In genomic region chr7:70645876-70646336, GRCh38 we compare ENCODE assay signal across 17 cellular contexts.
A peak's percentile ranks its signal among the peaks of the same experiment; 100 is the strongest.
DNase-seq lines count a peak whose midpoint lies in the region; ATAC-seq and TF ChIP-seq lines count a peak whose summit lies in the region.
"Had no signal": no experiment of that assay in that cellular context is flagged by ENCODE, and none has a peak within 500 bp of the region (broad histone marks: within the 10 kb centered on the region; RNA-seq: fewer than 3 reads in every experiment).

No MANE protein-coding gene starts in this region.

- H4K5ac ChIP-seq in mesendoderm (ENCODE audit: low read length), result no peak overlapping the region

- H3K36me3 Mint-ChIP-seq in activated B cell treated with CpG ODN at 0.5 μM for 24 hours (ENCODE audit: low read depth), result peaks cover 12% of the 10 kb centered on the region
- H3K36me3 Mint-ChIP-seq in Caco-2 (ENCODE audit: insufficient read depth, unreplicated experiment), result no peaks in the 10 kb centered on the region
- H3K36me3 Mint-ChIP-seq: CD4-positive, alpha-beta memory T cell had no signal

- H3K4ac ChIP-seq in mesendoderm (ENCODE audit: low read depth, low read length), result no peak overlapping the region

- H3K79me2 ChIP-seq in mesendoderm (ENCODE audit: control insufficient read depth, insufficient read depth, low read length), result no peaks in the 10 kb centered on the region

- no peak overlapping the region for H3K27ac Mint-ChIP-seq in activated B cell treated with CpG ODN at 0.5 μM for 24 hours
- H3K27ac Mint-ChIP-seq in Caco-2 (ENCODE audit: unreplicated experiment), result no peak overlapping the region

- H3K79me1 ChIP-seq in mesendoderm (ENCODE audit: low read length), result no peaks in the 10 kb centered on the region

- DNase-seq in BE2C (peak; percentile 33), activated B cell treated with CpG ODN at 0.5 μM for 24 hours (no peak), mesendoderm (peak; percentile 88), T-helper 2 cell (no peak), NCI-H1092 (lab: John Stamatoyannopoulos, UW) (no peak), Caco-2 (no peak)
- DNase-seq: CD4-positive, alpha-beta memory T cell; GOT3; Kasumi-1; NCI-H1417 treated with DMSO at 0.1 percent for 48 hours; NCI-H2081 treated with DMSO at 0.1 percent for 48 hours; NCI-H526; T-helper 1 cell had no signal

- H3K9me3 Mint-ChIP-seq in activated B cell treated with CpG ODN at 0.5 μM for 24 hours (peaks cover 7% of the 10 kb centered on the region), Caco-2 (ENCODE audit: unreplicated experiment) (no peaks in the 10 kb centered on the region)

- no peak overlapping the region for H2BK120ac ChIP-seq in mesendoderm (ENCODE audit: low read depth, low read length)

- no peak overlapping the region for H2BK15ac ChIP-seq in mesendoderm (replicated peaks; ENCODE audit: low read depth)

- no peak overlapping the region for H3K18ac ChIP-seq in mesendoderm (ENCODE audit: low read length)

- H3K4me3 Mint-ChIP-seq in activated B cell treated with CpG ODN at 0.5 μM for 24 hours (no peak overlapping the region), Caco-2 (ENCODE audit: unreplicated experiment) (no peak overlapping the region)
- H3K4me3 Mint-ChIP-seq: CD4-positive, alpha-beta memory T cell had no signal

- intact Hi-C loops in activated B cell treated with CpG ODN at 0.5 μM for 24 hours (cut with micrococcal nuclease), result no loop called here
- intact Hi-C loops in Caco-2 (cut with micrococcal nuclease; ENCODE audit: unreplicated experiment), result no loop called here

- TF ChIP-seq CTCF in BE2C (IDR thresholded peaks at IDR 0.05; ENCODE audit: low read depth, low read length), result no peak
- TF ChIP-seq CTCF in activated B cell treated with CpG ODN at 0.5 μM for 24 hours (IDR thresholded peaks at IDR 0.05), result no peak
- TF ChIP-seq CTCF in Caco-2 (IDR thresholded peaks at IDR 0.05; ENCODE audit: insufficient read depth in 1 of 2, low read depth in 1 of 2, low read length in 1 of 2, severe bottlenecking in 1 of 2, unreplicated experiment in 1 of 2), result no peak

- H3K4me3 ChIP-seq in BE2C (ENCODE audit: low read depth, low read length) (no peak overlapping the region), mesendoderm (ENCODE audit: low read length) (no peak overlapping the region), Caco-2 (ENCODE audit: low read depth, low read length) (no peak overlapping the region)
- H3K4me3 ChIP-seq: A549, SJSA1 had no signal

- H2BK5ac ChIP-seq in mesendoderm (ENCODE audit: low read length), result no peak overlapping the region

- peak; percentile 40 for ATAC-seq in GM18520 (IDR thresholded peaks at IDR 0.05; ENCODE audit: unreplicated experiment)
- ATAC-seq in activated B cell treated with CpG ODN at 0.5 μM for 24 hours (ENCODE audit: low read depth), result peak; percentile 31
- ATAC-seq: A549 had no signal

- no peak overlapping the region for H4K8ac ChIP-seq in mesendoderm (ENCODE audit: low read depth, low read length)

- no peak overlapping the region for H3K56ac ChIP-seq in mesendoderm (ENCODE audit: low read length)

- POLR2A ChIA-PET in activated B cell treated with CpG ODN at 0.5 μM for 24 hours (lab: Charles Lee) (no interaction called here), Caco-2 (lab: Charles Lee) (no interaction called here)

- H3K4me2 ChIP-seq in mesendoderm (ENCODE audit: low read length), result no peak overlapping the region
- H3K4me2 ChIP-seq: A549 had no signal

- no peak overlapping the region for H3K9ac ChIP-seq in mesendoderm (ENCODE audit: low read length)

- H3K9me3 ChIP-seq in BE2C (no peaks in the 10 kb centered on the region), Caco-2 (no peaks in the 10 kb centered on the region)
- H3K9me3 ChIP-seq: A549 had no signal

- H3K4me1 ChIP-seq in BE2C, result peaks cover 6% of the 10 kb centered on the region; the same call in 1 of the 2 replicates
- H3K4me1 ChIP-seq in mesendoderm (ENCODE audit: control insufficient read depth, low read depth, low read length), result peaks cover 2% of the 10 kb centered on the region
- H3K4me1 ChIP-seq in Caco-2, result no peaks in the 10 kb centered on the region
- H3K4me1 ChIP-seq: A549, SJSA1 had no signal

- CTCF ChIA-PET in activated B cell treated with CpG ODN at 0.5 μM for 24 hours (lab: Charles Lee), result no interaction called here
- CTCF ChIA-PET in Caco-2 (lab: Charles Lee), result no interaction called here

- no CpG with 5 or more reads among the region's 10 CpGs for WGBS in mesendoderm (ENCODE audit: extremely low coverage, insufficient coverage, low lambda C conversion rate)

- H3K27ac ChIP-seq in mesendoderm (ENCODE audit: low read depth, low read length), result no peak overlapping the region
- H3K27ac ChIP-seq: A549, RWPE1, SJSA1 had no signal

- H3K4me1 Mint-ChIP-seq in activated B cell treated with CpG ODN at 0.5 μM for 24 hours (peaks cover 5% of the 10 kb centered on the region), Caco-2 (ENCODE audit: low read depth, unreplicated experiment) (no peaks in the 10 kb centered on the region)

- H2AK5ac ChIP-seq in mesendoderm (ENCODE audit: low read length), result no peak overlapping the region

- H3K27me3 ChIP-seq in BE2C, result no peaks in the 10 kb centered on the region
- H3K27me3 ChIP-seq in mesendoderm (ENCODE audit: insufficient read depth, low read length, poor library complexity), result no peaks in the 10 kb centered on the region
- no peaks in the 10 kb centered on the region for H3K27me3 ChIP-seq in Caco-2 (replicated peaks; ENCODE audit: control insufficient read depth, insufficient read depth, low read length)
- H3K27me3 ChIP-seq: SJSA1 had no signal

- no peaks in the 10 kb centered on the region for H3K36me3 ChIP-seq in BE2C
- H3K36me3 ChIP-seq in mesendoderm (ENCODE audit: control insufficient read depth, insufficient read depth, low read length), result no peaks in the 10 kb centered on the region
- H3K36me3 ChIP-seq in Caco-2 (ENCODE audit: control insufficient read depth, insufficient read depth, low read length), result no peaks in the 10 kb centered on the region
- H3K36me3 ChIP-seq: SJSA1 had no signal

- BruUV-seq in Caco-2 (replicated peaks; lab: Mats Ljungman, UMichigan), result no TSS peak

- no peak overlapping the region for H3K23ac ChIP-seq in mesendoderm (ENCODE audit: low read length)

- H3K27me3 Mint-ChIP-seq in activated B cell treated with CpG ODN at 0.5 μM for 24 hours (no peaks in the 10 kb centered on the region), Caco-2 (ENCODE audit: insufficient read depth, unreplicated experiment) (no peaks in the 10 kb centered on the region)
- H3K27me3 Mint-ChIP-seq: CD4-positive, alpha-beta memory T cell had no signal

Comparison
In these comparisons a context has a peak if more than half of its experiments do, and no peak if none do; other contexts are left out.
1. DNase-seq: peak in BE2C (single experiment) and mesendoderm (single experiment); none in activated B cell treated with CpG ODN at 0.5 μM for 24 hours (single experiment), T-helper 2 cell (0 of 5), NCI-H1092 (single experiment) and Caco-2 (0 of 2).